In the genomic region with DNA sequence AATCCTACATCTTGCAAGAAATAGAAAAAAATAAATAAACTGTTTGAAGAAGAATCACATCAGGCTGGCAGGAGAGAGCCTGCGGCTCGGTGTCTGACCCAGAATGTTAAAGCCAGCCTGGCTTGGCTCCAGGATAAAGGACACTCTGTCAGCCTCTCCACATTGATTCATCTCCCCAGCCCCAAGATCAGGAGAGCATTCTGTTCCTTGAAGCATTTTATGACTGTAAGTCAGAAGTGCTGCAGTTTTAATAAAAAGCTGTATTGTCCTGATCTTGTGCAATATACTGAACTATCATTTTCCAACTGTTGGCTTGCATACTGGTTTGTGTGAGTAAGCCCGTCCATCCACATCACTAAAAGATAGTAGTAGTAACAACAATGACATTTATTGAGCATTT, we compare ENCODE assay signal across 17 cellular contexts.
DNase-seq lines count a peak whose midpoint lies in the region; ATAC-seq, FAIRE-seq and TF ChIP-seq lines count a peak whose summit lies in the region.
"Had no signal": no experiment of that assay in that cellular context is flagged by ENCODE, and none has a peak within 500 bp of the region (broad histone marks: within the 10 kb centered on the region; RNA-seq: fewer than 3 reads in every experiment).

No MANE protein-coding gene starts in this region.

- H4K20me1 ChIP-seq in HepG2 (ENCODE audit: insufficient read depth, low read length) (no peaks in the 10 kb centered on the region), hepatocyte (ENCODE audit: insufficient read depth, poor library complexity, severe bottlenecking) (no peaks in the 10 kb centered on the region)

- H3K9me2 ChIP-seq in hepatocyte (replicated peaks; ENCODE audit: insufficient read depth), result no peaks in the 10 kb centered on the region

- no peak for TF ChIP-seq RAD21 in HepG2 (CRISPR knock-in tag; IDR thresholded peaks at IDR 0.05)

- in situ Hi-C loops in HepG2 (cut with HindIII; ENCODE audit: extremely low pct_ligation_motif_present, low pct_unique_long_range_greater_than_20kb), result no loop called here

- no peak overlapping the region for H3K4me2 ChIP-seq in HepG2 (ENCODE audit: low read depth, low read length)
- no peak overlapping the region for H3K4me2 ChIP-seq in hepatocyte
- H3K4me2 ChIP-seq: A549 had no signal

- H3K4me1 ChIP-seq in HepG2 (ENCODE audit: insufficient read depth, low read length) (no peaks in the 10 kb centered on the region), right lobe of liver (no peaks in the 10 kb centered on the region), hepatocyte (ENCODE audit: insufficient read depth) (no peaks in the 10 kb centered on the region)
- H3K4me1 ChIP-seq: A549 had no signal

- POLR2A ChIA-PET in HepG2 (lab: Yijun Ruan, JAX), result no interaction called here

- TF ChIP-seq POLR2A in HepG2 (IDR thresholded peaks at IDR 0.05; ENCODE audit: insufficient read depth in 1 of 2, low read depth in 2 of 2, low read length in 2 of 2) (no peak), right lobe of liver (IDR thresholded peaks at IDR 0.05) (no peak)

- intact Hi-C loops in HepG2 (cut with micrococcal nuclease; ENCODE audit: unreplicated experiment), result no loop called here
- intact Hi-C loops in right lobe of liver (cut with DNase I), result no loop called here
- intact Hi-C loops in posterior vena cava (cut with DNase I), result no loop called here

- DNase-seq in HepG2 (ENCODE audit: low spot score) (no peak), right lobe of liver (no peak), hepatocyte (ENCODE audit: low spot score) (peak; percentile 35), posterior vena cava (ENCODE audit: low spot score) (peak; percentile 82), Kasumi-1 (lab: John Stamatoyannopoulos, UW) (no peak), NCI-H69 (lab: John Stamatoyannopoulos, UW) (no peak), HTR-8/SVneo (ENCODE audit: insufficient read length, low spot score) (no peak)
- DNase-seq: COR-L47, DMS153, EL, NCI-H1048, NCI-H1694, PC-3, SHP77 treated with DMSO at 0.1 percent for 48 hours had no signal

- peaks cover 2% of the 10 kb centered on the region for H3K9me3 ChIP-seq in HepG2 (ENCODE audit: low read length)
- peaks cover 0 to 3% (median 0%) of the 10 kb centered on the region in 4 donors for H3K9me3 ChIP-seq in right lobe of liver
- H3K9me3 ChIP-seq in hepatocyte (ENCODE audit: low read depth), result no peaks in the 10 kb centered on the region
- H3K9me3 ChIP-seq: A549 had no signal

- no peak overlapping the region for H3K27ac ChIP-seq in HepG2 (ENCODE audit: extremely low read length, insufficient read depth, low read length)
- no peak overlapping the region for H3K27ac ChIP-seq in right lobe of liver
- no peak overlapping the region for H3K27ac ChIP-seq in hepatocyte
- H3K27ac ChIP-seq: A549, C4-2B had no signal

- H3K79me2 ChIP-seq in HepG2 (ENCODE audit: insufficient read depth, low read length), result no peaks in the 10 kb centered on the region
- H3K79me2 ChIP-seq in hepatocyte, result no peaks in the 10 kb centered on the region

- H3K9ac ChIP-seq in HepG2 (ENCODE audit: insufficient read depth, low read depth, low read length), result no peak overlapping the region

- CTCF ChIA-PET in HepG2 (lab: Yijun Ruan, JAX; ENCODE audit: low intra/inter-chr PET ratio, low total read pairs), result no interaction called here

- TF ChIP-seq EP300 in HepG2 (IDR thresholded peaks at IDR 0.05; ENCODE audit: low read depth in 2 of 2, low read length in 2 of 2), result no peak
- TF ChIP-seq EP300 in HepG2 (CRISPR knock-in tag; IDR thresholded peaks at IDR 0.05; ENCODE audit: borderline replicate concordance), result no peak

- ATAC-seq in HepG2, result no peak
- ATAC-seq in right lobe of liver, result no peak
- ATAC-seq: A549, PC-3 had no signal

- FAIRE-seq in HepG2 (lab: Jason Lieb, UNC), result no peak
- FAIRE-seq in HTR-8/SVneo (lab: Jason Lieb, UNC), result no peak
- FAIRE-seq: A549, H54 had no signal

- no peak overlapping the region for H2AFZ ChIP-seq in HepG2 (ENCODE audit: low read length)
- no peak overlapping the region for H2AFZ ChIP-seq in hepatocyte

- TF ChIP-seq CTCF in HepG2 (CRISPR knock-in tag; IDR thresholded peaks at IDR 0.05), result no peak
- no peak for TF ChIP-seq CTCF in right lobe of liver (IDR thresholded peaks at IDR 0.05)
- no peak for TF ChIP-seq CTCF in hepatocyte (IDR thresholded peaks at IDR 0.05; ENCODE audit: poor library complexity)

- peaks cover 0 to 11% of the 10 kb centered on the region in 2 experiments; a peak in 1 of 5 replicates for H3K27me3 ChIP-seq in HepG2 (ENCODE audit: control insufficient read depth in 1 of 2, insufficient read depth in 2 of 2, low read length in 2 of 2)
- no peaks in the 10 kb centered on the region for H3K27me3 ChIP-seq in right lobe of liver
- H3K27me3 ChIP-seq in hepatocyte, result no peaks in the 10 kb centered on the region

- no peaks in the 10 kb centered on the region for H3K36me3 ChIP-seq in HepG2 (replicated peaks in 1 of 2; ENCODE audit: control insufficient read depth in 1 of 2, insufficient read depth in 2 of 2, low read length in 2 of 2)
- no peaks in the 10 kb centered on the region for H3K36me3 ChIP-seq in right lobe of liver
- no peaks in the 10 kb centered on the region for H3K36me3 ChIP-seq in hepatocyte (replicated peaks; ENCODE audit: insufficient read depth, low read depth)

- no peak overlapping the region for H3K4me3 ChIP-seq in HepG2 (replicated peaks in 1 of 3; ENCODE audit: insufficient read depth in 1 of 3, low read depth in 2 of 3, low read length in 3 of 3)
- H3K4me3 ChIP-seq in right lobe of liver, result no peak overlapping the region
- H3K4me3 ChIP-seq in hepatocyte, result no peak overlapping the region
- H3K4me3 ChIP-seq: A549 had no signal

- no TSS peak for BruUV-seq in HepG2 (replicated peaks; lab: Mats Ljungman, UMichigan)

- WGBS in HepG2 (ENCODE audit: low lambda C conversion rate), result 12% methylated on average over 3 of the region's 3 CpGs
- WGBS in right lobe of liver (ENCODE audit: insufficient coverage, low coverage, low lambda C conversion rate, missing lambda C conversion rate), result 33% methylated on average over 3 of the region's 3 CpGs
- WGBS in hepatocyte (ENCODE audit: low lambda C conversion rate, missing lambda C conversion rate), result 36% methylated on average over 3 of the region's 3 CpGs

TF ChIP-seq in HepG2, 621 proteins besides CTCF, POLR2A, EP300 and RAD21:
- TF ChIP-seq CEBPB (IDR thresholded peaks at IDR 0.05; ENCODE audit: borderline replicate concordance, low read depth, low read length) (peak; percentile 11; the same call in 1 of the 2 replicates), ZNF678 (CRISPR knock-in tag; IDR thresholded peaks at IDR 0.05) (no peak)

Comparison
In these comparisons a context has a peak if more than half of its experiments do, and no peak if none do; other contexts are left out.
1. DNase-seq: peak in hepatocyte (single experiment) and posterior vena cava (single experiment); none in HepG2 (single experiment), right lobe of liver (0 of 3), Kasumi-1 (0 of 2), NCI-H69 (single experiment) and HTR-8/SVneo (single experiment).